ENCODE assay signal across 25 cellular contexts in genomic region chr10:2620827-2621521, GRCh38.
"Had no signal": no experiment of that assay in that cellular context is flagged by ENCODE, and none has a peak within 500 bp of the region (broad histone marks: within the 10 kb centered on the region; RNA-seq: fewer than 3 reads in every experiment).

No MANE protein-coding gene starts in this region.

- H3K27me3 ChIP-seq: adrenal gland, hepatocyte, neutrophil, ovary, vagina had no signal

- H2AFZ ChIP-seq: hepatocyte had no signal

- DNase-seq: activated B cell treated with CpG ODN at 0.5 μM for 24 hours; activated CD4-positive, alpha-beta T cell treated with anti-CD3 and anti-CD28 coated beads for 36 hours; activated CD4-positive, alpha-beta T cell treated with anti-CD3 and anti-CD28 coated beads, Interleukin-2, amount 50 U/mL, for 4 hours; activated CD8-positive, alpha-beta memory T cell treated with anti-CD3 and anti-CD28 coated beads for 24 hours; activated CD8-positive, alpha-beta memory T cell treated with anti-CD3 and anti-CD28 coated beads, Interleukin-2, amount 50 U/mL, for 4 hours; activated naive CD4-positive, alpha-beta T cell; activated T-cell treated with anti-CD3 and anti-CD28 coated beads, Interleukin-2, amount 50 U/mL, for 4 hours; adrenal gland; foreskin fibroblast; left ventricle myocardium superior; mammary epithelial cell; midbrain; natural killer cell; ovary; stimulated activated CD4-positive, alpha-beta T cell treated with anti-CD3 and anti-CD28 coated beads, Interleukin-4, amount 100 ng/mL, for 1 hour; stimulated activated naive CD4-positive, alpha-beta T cell treated with Interleukin-2 at 50 U/mL for 16 hours; T-helper 9 cell had no signal

- H3K36me3 ChIP-seq: adrenal gland, neutrophil, ovary, prostate gland, thoracic aorta, vagina had no signal

- FAIRE-seq: astrocyte, colon, islet of Langerhans had no signal

- H3K79me2 ChIP-seq: hepatocyte had no signal

- H3K27ac ChIP-seq: adrenal gland, hepatocyte, neutrophil, ovary, prostate gland, thoracic aorta, vagina had no signal

- H3K4me2 ChIP-seq: hepatocyte had no signal

- H3K4me3 ChIP-seq: adrenal gland, hepatocyte, ovary, prostate gland, thoracic aorta, vagina had no signal

- H3K4me1 ChIP-seq: adrenal gland, prostate gland, vagina had no signal

- ATAC-seq: activated CD4-positive, alpha-beta T cell treated with anti-CD3 and anti-CD28 coated beads for 36 hours; activated T-cell treated with anti-CD3 and anti-CD28 coated beads, Interleukin-2, amount 50 U/mL, for 4 hours; left ventricle myocardium superior; natural killer cell had no signal

- H3K9me3 ChIP-seq: adrenal gland, neutrophil, ovary, prostate gland, thoracic aorta, vagina had no signal
